28 cellular contexts compared by ENCODE assay signal in the genomic region with DNA sequence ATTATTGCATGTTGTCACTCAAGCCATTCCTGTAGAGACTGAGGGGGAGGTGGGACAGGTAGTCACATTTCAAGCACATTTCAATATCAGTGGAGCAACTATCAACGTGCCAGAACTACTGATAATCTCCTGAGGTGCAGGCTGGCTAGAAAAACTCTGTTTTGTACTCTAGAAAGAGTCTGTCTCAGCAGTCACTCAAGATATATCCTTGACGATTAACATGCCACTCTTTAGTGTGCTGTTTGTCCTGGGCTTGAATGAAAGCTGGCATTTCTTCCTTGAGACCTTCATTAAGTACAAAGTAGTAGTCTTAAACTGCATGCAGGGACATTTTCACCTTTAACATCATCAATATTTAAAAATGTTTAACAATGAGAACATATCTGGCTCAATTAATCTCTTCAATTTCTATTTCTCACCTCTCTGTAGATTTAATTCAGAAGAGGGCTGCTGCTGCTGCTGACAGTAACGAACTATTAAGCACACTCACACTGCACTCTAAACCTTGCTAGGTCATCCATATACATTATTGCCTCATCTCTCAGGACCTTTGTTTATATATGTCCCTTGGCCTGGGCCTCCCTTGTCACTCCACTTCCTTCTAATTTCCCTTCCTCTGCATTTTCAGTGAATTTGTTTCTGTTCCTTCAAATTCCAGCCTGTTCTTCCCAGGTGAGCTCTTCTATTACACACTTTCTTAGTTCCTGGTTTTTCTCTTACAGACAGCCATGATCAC.
"Had no signal": no experiment of that assay in that cellular context is flagged by ENCODE, and none has a peak within 500 bp of the region (broad histone marks: within the 10 kb centered on the region; RNA-seq: fewer than 3 reads in every experiment).

No MANE protein-coding gene starts in this region.

- H3K4me3 ChIP-seq: gastrocnemius medialis, sigmoid colon had no signal

- H3K27me3 Mint-ChIP-seq: activated CD4-positive, alpha-beta memory T cell treated with anti-CD3 and anti-CD28 coated beads, Interleukin-2, amount 10 ng/mL, durations not matched to agents 7 days and 5 days; activated CD4-positive, alpha-beta T cell treated with anti-CD3 and anti-CD28 coated beads, Interleukin-2, amount 10 ng/mL, durations not matched to agents 7 days and 5 days; activated naive CD4-positive, alpha-beta T cell treated with anti-CD3 and anti-CD28 coated beads, Interleukin-2, amount 10 ng/mL, durations not matched to agents 7 days and 5 days; activated naive CD8-positive, alpha-beta T cell treated with anti-CD3 and anti-CD28 coated beads, Interleukin-2, amount 10 ng/mL, durations not matched to agents 7 days and 5 days; activated T-cell treated with anti-CD3 and anti-CD28 coated beads, Interleukin-2, amount 50 U/mL, for 24 hours; effector memory CD8-positive, alpha-beta T cell; stimulated activated naive CD8-positive, alpha-beta T cell treated with anti-CD3 and anti-CD28 coated beads, Interleukin-15, amount 100 ng/mL, for 72 hours; T-helper 17 cell had no signal

- ATAC-seq: effector memory CD8-positive, alpha-beta T cell; gastrocnemius medialis; left cardiac atrium; natural killer cell; stimulated activated memory B cell treated with anti-CD40 and anti-IgM and Interleukin-4, amounts not matched to agents 10 μg/mL and 1 μg/mL and 100 μg/mL, for 72 hours; stimulated activated naive CD8-positive, alpha-beta T cell treated with anti-CD3 and anti-CD28 coated beads, Interleukin-15, amount 100 ng/mL, for 72 hours; T-helper 17 cell had no signal

- H3K27ac Mint-ChIP-seq: activated CD4-positive, alpha-beta memory T cell treated with anti-CD3 and anti-CD28 coated beads, Interleukin-2, amount 10 ng/mL, durations not matched to agents 7 days and 5 days; activated CD4-positive, alpha-beta T cell treated with anti-CD3 and anti-CD28 coated beads, Interleukin-2, amount 10 ng/mL, durations not matched to agents 7 days and 5 days; activated naive CD4-positive, alpha-beta T cell treated with anti-CD3 and anti-CD28 coated beads, Interleukin-2, amount 10 ng/mL, durations not matched to agents 7 days and 5 days; activated naive CD8-positive, alpha-beta T cell treated with anti-CD3 and anti-CD28 coated beads, Interleukin-2, amount 10 ng/mL, durations not matched to agents 7 days and 5 days; activated T-cell treated with anti-CD3 and anti-CD28 coated beads, Interleukin-2, amount 50 U/mL, for 24 hours; effector memory CD8-positive, alpha-beta T cell; natural killer cell; stimulated activated memory B cell treated with anti-CD40 and anti-IgM and Interleukin-4, amounts not matched to agents 10 μg/mL and 1 μg/mL and 100 μg/mL, for 72 hours; stimulated activated naive CD8-positive, alpha-beta T cell treated with anti-CD3 and anti-CD28 coated beads, Interleukin-15, amount 100 ng/mL, for 72 hours; T-helper 17 cell had no signal

- H3K36me3 ChIP-seq: brain microvascular endothelial cell, gastrocnemius medialis, sigmoid colon had no signal

- H3K9me3 Mint-ChIP-seq: activated naive CD8-positive, alpha-beta T cell treated with anti-CD3 and anti-CD28 coated beads, Interleukin-2, amount 10 ng/mL, durations not matched to agents 7 days and 5 days had no signal

- H3K27ac ChIP-seq: brain microvascular endothelial cell, gastrocnemius medialis, sigmoid colon had no signal

- H3K4me1 ChIP-seq: gastrocnemius medialis, sigmoid colon had no signal

- H3K4me1 Mint-ChIP-seq: activated CD4-positive, alpha-beta memory T cell treated with anti-CD3 and anti-CD28 coated beads, Interleukin-2, amount 10 ng/mL, durations not matched to agents 7 days and 5 days; activated CD4-positive, alpha-beta T cell treated with anti-CD3 and anti-CD28 coated beads, Interleukin-2, amount 10 ng/mL, durations not matched to agents 7 days and 5 days; activated naive CD4-positive, alpha-beta T cell treated with anti-CD3 and anti-CD28 coated beads, Interleukin-2, amount 10 ng/mL, durations not matched to agents 7 days and 5 days; activated naive CD8-positive, alpha-beta T cell treated with anti-CD3 and anti-CD28 coated beads, Interleukin-2, amount 10 ng/mL, durations not matched to agents 7 days and 5 days; natural killer cell; stimulated activated memory B cell treated with anti-CD40 and anti-IgM and Interleukin-4, amounts not matched to agents 10 μg/mL and 1 μg/mL and 100 μg/mL, for 72 hours; stimulated activated naive CD8-positive, alpha-beta T cell treated with anti-CD3 and anti-CD28 coated beads, Interleukin-15, amount 100 ng/mL, for 72 hours; T-helper 17 cell had no signal

- H3K36me3 Mint-ChIP-seq: activated naive CD4-positive, alpha-beta T cell treated with anti-CD3 and anti-CD28 coated beads, Interleukin-2, amount 10 ng/mL, durations not matched to agents 7 days and 5 days; activated naive CD8-positive, alpha-beta T cell treated with anti-CD3 and anti-CD28 coated beads, Interleukin-2, amount 10 ng/mL, durations not matched to agents 7 days and 5 days; natural killer cell; stimulated activated memory B cell treated with anti-CD40 and anti-IgM and Interleukin-4, amounts not matched to agents 10 μg/mL and 1 μg/mL and 100 μg/mL, for 72 hours had no signal

- DNase-seq: activated CD4-positive, alpha-beta memory T cell treated with anti-CD3 and anti-CD28 coated beads, Interleukin-2, amount 10 ng/mL, durations not matched to agents 7 days and 5 days; activated CD4-positive, alpha-beta T cell treated with anti-CD3 and anti-CD28 coated beads for 1 hour; activated CD4-positive, alpha-beta T cell treated with anti-CD3 and anti-CD28 coated beads, Interleukin-2, amount 10 ng/mL, durations not matched to agents 7 days and 5 days; activated CD8-positive, alpha-beta memory T cell treated with anti-CD3 and anti-CD28 coated beads, Interleukin-2, amount 50 U/mL, for 48 hours; activated gamma-delta T cell; activated naive CD4-positive, alpha-beta T cell treated with anti-CD3 and anti-CD28 coated beads, Interleukin-2, amount 10 ng/mL, durations not matched to agents 7 days and 5 days; activated naive CD8-positive, alpha-beta T cell treated with anti-CD3 and anti-CD28 coated beads, Interleukin-2, amount 10 ng/mL, durations not matched to agents 7 days and 5 days; activated T-cell treated with anti-CD3 and anti-CD28 coated beads, Interleukin-2, amount 50 U/mL, for 24 hours; brain microvascular endothelial cell; caudate nucleus; cortex of kidney; effector memory CD8-positive, alpha-beta T cell; erythroblast; gastrocnemius medialis; glutamatergic neuron; islet precursor cell; left cardiac atrium; mammary epithelial cell; natural killer cell; posterior cingulate gyrus; sigmoid colon; small intestine; stimulated activated CD4-positive, alpha-beta T cell treated with anti-CD3 and anti-CD28 coated beads, Interleukin-4, amount 100 ng/mL, for 24 hours; stimulated activated naive CD8-positive, alpha-beta T cell treated with anti-CD3 and anti-CD28 coated beads, Interleukin-15, amount 100 ng/mL, for 72 hours; substantia nigra; T-helper 17 cell; T1000 had no signal

- H3K4me3 Mint-ChIP-seq: activated CD4-positive, alpha-beta memory T cell treated with anti-CD3 and anti-CD28 coated beads, Interleukin-2, amount 10 ng/mL, durations not matched to agents 7 days and 5 days; activated CD4-positive, alpha-beta T cell treated with anti-CD3 and anti-CD28 coated beads, Interleukin-2, amount 10 ng/mL, durations not matched to agents 7 days and 5 days; activated naive CD4-positive, alpha-beta T cell treated with anti-CD3 and anti-CD28 coated beads, Interleukin-2, amount 10 ng/mL, durations not matched to agents 7 days and 5 days; activated naive CD8-positive, alpha-beta T cell treated with anti-CD3 and anti-CD28 coated beads, Interleukin-2, amount 10 ng/mL, durations not matched to agents 7 days and 5 days; activated T-cell treated with anti-CD3 and anti-CD28 coated beads, Interleukin-2, amount 50 U/mL, for 24 hours; effector memory CD8-positive, alpha-beta T cell; natural killer cell; stimulated activated memory B cell treated with anti-CD40 and anti-IgM and Interleukin-4, amounts not matched to agents 10 μg/mL and 1 μg/mL and 100 μg/mL, for 72 hours; stimulated activated naive CD8-positive, alpha-beta T cell treated with anti-CD3 and anti-CD28 coated beads, Interleukin-15, amount 100 ng/mL, for 72 hours; T-helper 17 cell had no signal

- H3K9me3 ChIP-seq: gastrocnemius medialis, sigmoid colon had no signal
